Comparison of ENCODE assay signal across 24 cellular contexts in genomic region chr6:151565940-151566339, GRCh38.
DNase-seq lines count a peak whose midpoint lies in the region; ATAC-seq and TF ChIP-seq lines count a peak whose summit lies in the region.
"Had no signal": no experiment of that assay in that cellular context is flagged by ENCODE, and none has a peak within 500 bp of the region (broad histone marks: within the 10 kb centered on the region; RNA-seq: fewer than 3 reads in every experiment).

No MANE protein-coding gene starts in this region.

- no peaks in the 10 kb centered on the region for H3K27me3 ChIP-seq in Caco-2 (replicated peaks; ENCODE audit: control insufficient read depth, insufficient read depth, low read length)
- H3K27me3 ChIP-seq in osteoblast (ENCODE audit: insufficient read depth, low read length), result no peaks in the 10 kb centered on the region
- H3K27me3 ChIP-seq: BE2C, BLaER1 had no signal

- CTCF ChIA-PET in Caco-2 (lab: Charles Lee) (no interaction called here), HEK293 (lab: Yijun Ruan, JAX) (interaction anchor here (0.7 to 1.1 kb wide), 2 partner anchors 28 to 82 kb away, joined by 3 read pairs; no protein-coding TSS in a partner anchor)
- CTCF ChIA-PET in activated CD4-positive, alpha-beta T cell treated with anti-CD3 and anti-CD28 coated beads for 36 hours (lab: Charles Lee), result interaction anchor here (1.0 kb wide), 1 partner anchor 125 kb away, joined by 4 read pairs; no protein-coding TSS in a partner anchor

- no peaks in the 10 kb centered on the region for H3K4me1 Mint-ChIP-seq in Caco-2 (ENCODE audit: low read depth, unreplicated experiment)
- H3K4me1 Mint-ChIP-seq in activated CD4-positive, alpha-beta T cell treated with anti-CD3 and anti-CD28 coated beads for 36 hours, result peaks cover 4% of the 10 kb centered on the region
- H3K4me1 Mint-ChIP-seq: CD14-positive monocyte; CD4-positive, alpha-beta memory T cell; CD4-positive, CD25-positive, alpha-beta regulatory T cell; CD8-positive, alpha-beta memory T cell had no signal

- H3K36me3 ChIP-seq in Caco-2 (ENCODE audit: control insufficient read depth, insufficient read depth, low read length) (no peaks in the 10 kb centered on the region; the same call in 1 of the 2 replicates), HEK293 (ENCODE audit: control insufficient read depth in 2 of 2, insufficient read depth in 1 of 2, low read length in 2 of 2) (no peaks in the 10 kb centered on the region), osteoblast (ENCODE audit: insufficient read depth, low read length) (no peaks in the 10 kb centered on the region)
- H3K36me3 ChIP-seq: BE2C, BLaER1 had no signal

- DNase-seq in Caco-2 (no peak), osteoblast (ENCODE audit: insufficient read length, low spot score, missing footprints) (peak; percentile 17), posterior cingulate gyrus (no peak)
- no peak for DNase-seq in activated CD4-positive, alpha-beta T cell treated with anti-CD3 and anti-CD28 coated beads for 36 hours
- DNase-seq: 8988T; ACHN; BE2C; C1 segment of cervical spinal cord; Calu3; CD4-positive, alpha-beta memory T cell; CD4-positive, CD25-positive, alpha-beta regulatory T cell; CD8-positive, alpha-beta memory T cell; COR-L47; DMS 273 treated with DMSO at 0.1 percent for 48 hours; DMS153; DMS53; DMS79; DND-41; EL; GDM1 had no signal

- POLR2A ChIA-PET in Caco-2 (lab: Charles Lee) (no interaction called here), HEK293 (lab: Yijun Ruan, JAX) (no interaction called here)
- POLR2A ChIA-PET in activated CD4-positive, alpha-beta T cell treated with anti-CD3 and anti-CD28 coated beads for 36 hours (lab: Charles Lee), result no interaction called here

- 0 out of 2 replicates have a peak, but pooled peaks cover 11% of the 10 kb centered on the region for H3K9me3 ChIP-seq in Caco-2
- H3K9me3 ChIP-seq in HEK293 (ENCODE audit: control insufficient read depth, insufficient read depth, low read depth, low read length), result no peaks in the 10 kb centered on the region
- H3K9me3 ChIP-seq in osteoblast (ENCODE audit: low read depth, low read length), result no peaks in the 10 kb centered on the region
- H3K9me3 ChIP-seq: BE2C had no signal

- H2AFZ ChIP-seq in osteoblast (ENCODE audit: low read length), result no peak overlapping the region

- peak overlapping the region; percentile 1 for H3K27ac Mint-ChIP-seq in Caco-2 (ENCODE audit: unreplicated experiment)
- no peak overlapping the region for H3K27ac Mint-ChIP-seq in activated CD4-positive, alpha-beta T cell treated with anti-CD3 and anti-CD28 coated beads for 36 hours
- H3K27ac Mint-ChIP-seq: CD14-positive monocyte; CD4-positive, alpha-beta memory T cell; CD4-positive, CD25-positive, alpha-beta regulatory T cell; CD8-positive, alpha-beta memory T cell had no signal

- no peak for TF ChIP-seq CTCF in Caco-2 (IDR thresholded peaks at IDR 0.05; ENCODE audit: insufficient read depth in 1 of 2, low read depth in 1 of 2, low read length in 1 of 2, severe bottlenecking in 1 of 2, unreplicated experiment in 1 of 2)
- no peak for TF ChIP-seq CTCF in HEK293 (tag by site-specific recombination; IDR thresholded peaks at IDR 0.05)
- no peak for TF ChIP-seq CTCF in osteoblast (IDR thresholded peaks at IDR 0.05; ENCODE audit: extremely low read depth, low read depth, low read length)

- no peaks in the 10 kb centered on the region for H4K20me1 ChIP-seq in osteoblast (ENCODE audit: insufficient read depth, low read length)
- H4K20me1 ChIP-seq: BLaER1 had no signal

- no peaks in the 10 kb centered on the region for H3K27me3 Mint-ChIP-seq in Caco-2 (ENCODE audit: insufficient read depth, unreplicated experiment)
- peaks cover 11% of the 10 kb centered on the region for H3K27me3 Mint-ChIP-seq in activated CD4-positive, alpha-beta T cell treated with anti-CD3 and anti-CD28 coated beads for 36 hours

- H3K4me2 ChIP-seq in osteoblast (ENCODE audit: insufficient read depth, low read length), result no peak overlapping the region
- H3K4me2 ChIP-seq: BLaER1 had no signal

- no peak for ATAC-seq in activated CD4-positive, alpha-beta T cell treated with anti-CD3 and anti-CD28 coated beads for 36 hours
- ATAC-seq: GM12878 had no signal

- H3K4me1 ChIP-seq in Caco-2, result no peaks in the 10 kb centered on the region
- no peaks in the 10 kb centered on the region for H3K4me1 ChIP-seq in HEK293 (ENCODE audit: control insufficient read depth, insufficient read depth, low read length)
- H3K4me1 ChIP-seq in osteoblast (ENCODE audit: insufficient read depth, low read length), result peaks cover 2% of the 10 kb centered on the region
- H3K4me1 ChIP-seq: BE2C, BLaER1 had no signal

- H3K79me2 ChIP-seq in osteoblast (ENCODE audit: insufficient read depth, low read length), result no peaks in the 10 kb centered on the region

- no TSS peak for BruUV-seq in Caco-2 (replicated peaks; lab: Mats Ljungman, UMichigan)

- H3K4me3 ChIP-seq in Caco-2 (ENCODE audit: low read depth, low read length) (no peak overlapping the region), HEK293 (ENCODE audit: low read depth, low read length) (no peak overlapping the region), osteoblast (ENCODE audit: insufficient read depth, low read length) (no peak overlapping the region)
- H3K4me3 ChIP-seq: BLaER1, GM12878 had no signal

- H3K27ac ChIP-seq in HEK293 (ENCODE audit: extremely low read depth, low read depth, low read length), result no peak overlapping the region
- no peak overlapping the region for H3K27ac ChIP-seq in osteoblast (ENCODE audit: low read depth, low read length)
- H3K27ac ChIP-seq: BLaER1 had no signal

- H3K36me3 Mint-ChIP-seq in Caco-2 (ENCODE audit: insufficient read depth, unreplicated experiment), result no peaks in the 10 kb centered on the region
- H3K36me3 Mint-ChIP-seq in activated CD4-positive, alpha-beta T cell treated with anti-CD3 and anti-CD28 coated beads for 36 hours (ENCODE audit: low read depth), result peaks cover 3% of the 10 kb centered on the region
- H3K36me3 Mint-ChIP-seq: CD4-positive, CD25-positive, alpha-beta regulatory T cell had no signal

- no peak overlapping the region for H3K4me3 Mint-ChIP-seq in Caco-2 (ENCODE audit: unreplicated experiment)
- H3K4me3 Mint-ChIP-seq in activated CD4-positive, alpha-beta T cell treated with anti-CD3 and anti-CD28 coated beads for 36 hours, result no peak overlapping the region
- H3K4me3 Mint-ChIP-seq: CD14-positive monocyte; CD4-positive, alpha-beta memory T cell; CD4-positive, CD25-positive, alpha-beta regulatory T cell; CD8-positive, alpha-beta memory T cell had no signal

- H3K9me3 Mint-ChIP-seq in Caco-2 (ENCODE audit: unreplicated experiment), result peaks cover 27% of the 10 kb centered on the region
- H3K9me3 Mint-ChIP-seq in activated CD4-positive, alpha-beta T cell treated with anti-CD3 and anti-CD28 coated beads for 36 hours (ENCODE audit: low read depth), result peaks cover 22% of the 10 kb centered on the region

- intact Hi-C loops in Caco-2 (cut with micrococcal nuclease; ENCODE audit: unreplicated experiment) (no loop called here), posterior cingulate gyrus (cut with DNase I) (no loop called here)
- intact Hi-C loops in activated CD4-positive, alpha-beta T cell treated with anti-CD3 and anti-CD28 coated beads for 36 hours (cut with DNase I, micrococcal nuclease), result loop anchor here (2.0 to 5.0 kb wide), 2 partner anchors 61 to 69 kb away; no protein-coding TSS in a partner anchor

TF ChIP-seq in HEK293, 187 proteins besides CTCF, POLR2A, EP300 and RAD21:
- TF ChIP-seq ATF2 (tag by site-specific recombination; IDR thresholded peaks at IDR 0.05; ENCODE audit: low read depth) (peak; percentile 63), ZNF600 (tag by site-specific recombination; IDR thresholded peaks at IDR 0.05) (no peak)

Comparison
In these comparisons a context has a peak if more than half of its experiments do, and no peak if none do; other contexts are left out.
1. intact Hi-C loops: an anchor here in activated CD4-positive, alpha-beta T cell treated with anti-CD3 and anti-CD28 coated beads for 36 hours (2.0 to 5.0 kb wide); none called in Caco-2 and posterior cingulate gyrus.